14 cellular contexts compared by ENCODE assay signal in genomic region chr18:25077933-25078707, GRCh38.
"Had no signal": no experiment of that assay in that cellular context is flagged by ENCODE, and none has a peak within 500 bp of the region (broad histone marks: within the 10 kb centered on the region; RNA-seq: fewer than 3 reads in every experiment).

No MANE protein-coding gene starts in this region.

- H2AFZ ChIP-seq: parathyroid adenoma had no signal

- H3K36me3 ChIP-seq: ascending aorta, spleen had no signal

- H3K4me1 ChIP-seq: ascending aorta, parathyroid adenoma, spleen had no signal

- H3K27ac Mint-ChIP-seq: activated naive CD4-positive, alpha-beta T cell treated with anti-CD3 and anti-CD28 coated beads, Interleukin-2, amount 50 U/mL, for 24 hours; stimulated activated naive B cell treated with anti-CD40 and anti-IgM and Interleukin-4, amounts not matched to agents 10 μg/mL and 1 μg/mL and 100 μg/mL, for 72 hours had no signal

- H3K4me3 Mint-ChIP-seq: activated naive CD4-positive, alpha-beta T cell treated with anti-CD3 and anti-CD28 coated beads, Interleukin-2, amount 50 U/mL, for 24 hours; stimulated activated naive B cell treated with anti-CD40 and anti-IgM and Interleukin-4, amounts not matched to agents 10 μg/mL and 1 μg/mL and 100 μg/mL, for 72 hours had no signal

- H3K27me3 ChIP-seq: ascending aorta, spleen had no signal

- H3K27ac ChIP-seq: ascending aorta, parathyroid adenoma, spleen had no signal

- H3K4me1 Mint-ChIP-seq: activated naive CD4-positive, alpha-beta T cell treated with anti-CD3 and anti-CD28 coated beads, Interleukin-2, amount 50 U/mL, for 24 hours; stimulated activated naive B cell treated with anti-CD40 and anti-IgM and Interleukin-4, amounts not matched to agents 10 μg/mL and 1 μg/mL and 100 μg/mL, for 72 hours had no signal

- H3K9me3 Mint-ChIP-seq: activated naive CD4-positive, alpha-beta T cell treated with anti-CD3 and anti-CD28 coated beads, Interleukin-2, amount 50 U/mL, for 24 hours; stimulated activated naive B cell treated with anti-CD40 and anti-IgM and Interleukin-4, amounts not matched to agents 10 μg/mL and 1 μg/mL and 100 μg/mL, for 72 hours had no signal

- H3K27me3 Mint-ChIP-seq: activated naive CD4-positive, alpha-beta T cell treated with anti-CD3 and anti-CD28 coated beads, Interleukin-2, amount 50 U/mL, for 24 hours; stimulated activated naive B cell treated with anti-CD40 and anti-IgM and Interleukin-4, amounts not matched to agents 10 μg/mL and 1 μg/mL and 100 μg/mL, for 72 hours had no signal

- H3K79me2 ChIP-seq: parathyroid adenoma had no signal

- H3K9me3 ChIP-seq: ascending aorta, spleen had no signal

- H3K36me3 Mint-ChIP-seq: activated naive CD4-positive, alpha-beta T cell treated with anti-CD3 and anti-CD28 coated beads, Interleukin-2, amount 50 U/mL, for 24 hours; stimulated activated naive B cell treated with anti-CD40 and anti-IgM and Interleukin-4, amounts not matched to agents 10 μg/mL and 1 μg/mL and 100 μg/mL, for 72 hours had no signal

- DNase-seq: activated CD4-positive, alpha-beta T cell treated with anti-CD3 and anti-CD28 coated beads, Interleukin-2, amount 50 U/mL, for 1 hour; activated CD8-positive, alpha-beta memory T cell treated with anti-CD3 and anti-CD28 coated beads for 24 hours; activated CD8-positive, alpha-beta memory T cell treated with anti-CD3 and anti-CD28 coated beads, Interleukin-2, amount 50 U/mL, for 48 hours; activated effector memory CD4-positive, alpha-beta T cell treated with anti-CD3 and anti-CD28 coated beads, Interleukin-2, amount 50 U/mL, for 16 hours; activated T-cell treated with anti-CD3 and anti-CD28 coated beads, Interleukin-2, amount 50 U/mL, for 48 hours; cortex of kidney; effector CD8-positive, alpha-beta T cell; spleen; stimulated activated CD4-positive, alpha-beta T cell treated with anti-CD3 and anti-CD28 coated beads, Interleukin-4, amount 100 ng/mL, for 4 hours; stimulated activated naive B cell treated with anti-CD40 and anti-IgM and Interleukin-4, amounts not matched to agents 10 μg/mL and 1 μg/mL and 100 μg/mL, for 72 hours had no signal

- H3K4me3 ChIP-seq: ascending aorta, lung, spleen had no signal

- H3K9ac ChIP-seq: parathyroid adenoma had no signal
